ENCODE assay signal across 9 cellular contexts in genomic region chr10:19638173-19638872, GRCh38.
DNase-seq lines count a peak whose midpoint lies in the region; ATAC-seq and TF ChIP-seq lines count a peak whose summit lies in the region.
"Had no signal": no experiment of that assay in that cellular context is flagged by ENCODE, and none has a peak within 500 bp of the region (broad histone marks: within the 10 kb centered on the region; RNA-seq: fewer than 3 reads in every experiment).

No MANE protein-coding gene starts in this region.

- TF ChIP-seq CTCF in chondrocyte (IDR thresholded peaks at IDR 0.05), result no peak

- peak overlapping the region; percentile 82 for H3K27ac Mint-ChIP-seq in chondrocyte (ENCODE audit: unreplicated experiment)
- no peak overlapping the region for H3K27ac Mint-ChIP-seq in activated CD4-positive, alpha-beta T cell treated with anti-CD3 and anti-CD28 coated beads, Interleukin-2, amount 10 ng/mL, durations not matched to agents 24 days and 14 days

- no peaks in the 10 kb centered on the region for H3K9me3 Mint-ChIP-seq in chondrocyte (ENCODE audit: low read depth)
- H3K9me3 Mint-ChIP-seq in activated CD4-positive, alpha-beta T cell treated with anti-CD3 and anti-CD28 coated beads, Interleukin-2, amount 10 ng/mL, durations not matched to agents 24 days and 14 days, result no peaks in the 10 kb centered on the region

- no peaks in the 10 kb centered on the region for H3K36me3 Mint-ChIP-seq in chondrocyte (ENCODE audit: low read depth)
- H3K36me3 Mint-ChIP-seq in activated CD4-positive, alpha-beta T cell treated with anti-CD3 and anti-CD28 coated beads, Interleukin-2, amount 10 ng/mL, durations not matched to agents 24 days and 14 days (ENCODE audit: low read depth), result no peaks in the 10 kb centered on the region

- H2AFZ ChIP-seq in ACC112 (ENCODE audit: low read length, unreplicated experiment), result peak overlapping the region; percentile 94

- peak overlapping the region; percentile 71 for H3K4me3 ChIP-seq in ACC112 (ENCODE audit: low read depth, low read length)
- H3K4me3 ChIP-seq in MG63, result peak overlapping the region; percentile 30
- peak overlapping the region; percentile 43 to 62 for H3K4me3 ChIP-seq in mucosa of rectum (ENCODE audit: low read length in 2 of 2)

- H3K27ac ChIP-seq in ACC112 (ENCODE audit: low read depth, low read length), result peak overlapping the region; percentile 81
- peak overlapping the region; percentile 24 to 25 for H3K27ac ChIP-seq in mucosa of rectum (ENCODE audit: low read depth in 2 of 2, low read length in 2 of 2)

- H3K27me3 ChIP-seq in ACC112 (ENCODE audit: insufficient read depth, low read length), result no peaks in the 10 kb centered on the region
- no peaks in the 10 kb centered on the region for H3K27me3 ChIP-seq in MG63
- H3K27me3 ChIP-seq in mucosa of rectum (ENCODE audit: control insufficient read depth in 2 of 2, insufficient read depth in 2 of 2, low read length in 2 of 2), result no peaks in the 10 kb centered on the region

- no peak overlapping the region for H3K9ac ChIP-seq in mucosa of rectum (ENCODE audit: low read depth in 1 of 2, low read length in 2 of 2)

- peaks cover 5% of the 10 kb centered on the region for H3K4me1 ChIP-seq in ACC112 (ENCODE audit: control insufficient read depth, insufficient read depth, low read length, unreplicated experiment)
- peaks cover 0 to 7% of the 10 kb centered on the region in 2 donors for H3K4me1 ChIP-seq in mucosa of rectum (ENCODE audit: control insufficient read depth in 2 of 2, insufficient read depth in 2 of 2, low read length in 2 of 2)

- no peak for ATAC-seq in GM21381 (IDR thresholded peaks at IDR 0.05; ENCODE audit: unreplicated experiment)

- peak overlapping the region; percentile 45 for H3K4me3 Mint-ChIP-seq in chondrocyte (ENCODE audit: unreplicated experiment)
- no peak overlapping the region for H3K4me3 Mint-ChIP-seq in activated CD4-positive, alpha-beta T cell treated with anti-CD3 and anti-CD28 coated beads, Interleukin-2, amount 10 ng/mL, durations not matched to agents 24 days and 14 days

- H3K79me2 ChIP-seq in ACC112 (ENCODE audit: control insufficient read depth, insufficient read depth, low read length, unreplicated experiment), result no peaks in the 10 kb centered on the region

- DNase-seq in MG63 (peak; percentile 64), chondrocyte (ENCODE audit: low spot score) (no peak), NCI-H1417 treated with DMSO at 0.1 percent for 48 hours (lab: John Stamatoyannopoulos, UW) (no peak), NCI-H1105 (lab: John Stamatoyannopoulos, UW) (no peak)
- no peak for DNase-seq in activated CD4-positive, alpha-beta T cell treated with anti-CD3 and anti-CD28 coated beads, Interleukin-2, amount 10 ng/mL, durations not matched to agents 24 days and 14 days
- DNase-seq: NCI-H187 had no signal

- H3K27me3 Mint-ChIP-seq in chondrocyte (ENCODE audit: low read depth), result no peaks in the 10 kb centered on the region
- H3K27me3 Mint-ChIP-seq in activated CD4-positive, alpha-beta T cell treated with anti-CD3 and anti-CD28 coated beads, Interleukin-2, amount 10 ng/mL, durations not matched to agents 24 days and 14 days, result no peaks in the 10 kb centered on the region

- no peaks in the 10 kb centered on the region for H3K36me3 ChIP-seq in ACC112 (ENCODE audit: insufficient read depth, low read length)
- H3K36me3 ChIP-seq in MG63, result no peaks in the 10 kb centered on the region
- no peaks in the 10 kb centered on the region for H3K36me3 ChIP-seq in mucosa of rectum (ENCODE audit: control insufficient read depth in 2 of 2, insufficient read depth in 2 of 2, low read length in 2 of 2)

- peaks cover 49% of the 10 kb centered on the region for H3K4me1 Mint-ChIP-seq in chondrocyte (ENCODE audit: low read depth)
- H3K4me1 Mint-ChIP-seq in activated CD4-positive, alpha-beta T cell treated with anti-CD3 and anti-CD28 coated beads, Interleukin-2, amount 10 ng/mL, durations not matched to agents 24 days and 14 days, result peaks cover 3% of the 10 kb centered on the region

- intact Hi-C loops in activated CD4-positive, alpha-beta T cell treated with anti-CD3 and anti-CD28 coated beads, Interleukin-2, amount 10 ng/mL, durations not matched to agents 24 days and 14 days (cut with micrococcal nuclease), result no loop called here

- H3K9me3 ChIP-seq in MG63 (no peaks in the 10 kb centered on the region), mucosa of rectum (ENCODE audit: control insufficient read depth in 2 of 2, low read length in 2 of 2) (no peaks in the 10 kb centered on the region)
